ENCODE assay signal across 8 cellular contexts in genomic region chr1:154327466-154328317, GRCh38. TPM values are rescaled to one million over a fixed set of nuclear protein-coding genes. Genes with fewer than 3 reads are reported as not detected.
A peak's percentile ranks its signal among the peaks of the same experiment; 100 is the strongest.
DNase-seq lines count a peak whose midpoint lies in the region; ATAC-seq and TF ChIP-seq lines count a peak whose summit lies in the region.

No MANE protein-coding gene starts in this region.

- peak overlapping the region; percentile 28 for H3K4me3 ChIP-seq in cardiac muscle cell
- H3K4me3 ChIP-seq in SK-N-MC: peak overlapping the region; percentile 77

- no peaks in the 10 kb centered on the region for H3K27me3 ChIP-seq in cardiac muscle cell

- no peak for DNase-seq in cardiac muscle cell (ENCODE audit: low read depth in 1 of 2, low spot score in 1 of 2)
- no peak for DNase-seq in Right ventricle myocardium inferior (ENCODE audit: missing footprints)
- DNase-seq in SK-N-MC (ENCODE audit: low read depth, low spot score): no peak
- no peak for DNase-seq in epithelial cell of prostate (ENCODE audit: low read depth, low spot score)
- DNase-seq in pulmonary artery endothelial cell (ENCODE audit: low read depth, low spot score): peak; percentile 19
- DNase-seq in NK-92 treated with Interleukin-12 subunit alpha and Interleukin-12 subunit beta, amount 100 ng/mL, for 24 hours (lab: John Stamatoyannopoulos, UW): no peak
- DNase-seq in HuH-7.5 (ENCODE audit: low spot score): no peak

- intact Hi-C loops in Right ventricle myocardium inferior (cut with DNase I): loop anchor here (5.0 kb wide), 1 partner anchor 80 kb away; the partner anchor contains the start of gene IL6R

- H3K27ac ChIP-seq in cardiac muscle cell (peak overlapping the region; percentile 88), SK-N-MC (no peak overlapping the region), epithelial cell of prostate (peak overlapping the region; percentile 68)

- H3K9me3 ChIP-seq in cardiac muscle cell (ENCODE audit: low read depth): no peaks in the 10 kb centered on the region
- no peaks in the 10 kb centered on the region for H3K9me3 ChIP-seq in SK-N-MC (ENCODE audit: low read depth, low read length)

- ATAC-seq in Right ventricle myocardium inferior: no peak
- ATAC-seq in GM19467 (IDR thresholded peaks at IDR 0.05; ENCODE audit: unreplicated experiment): no peak

- peaks cover 27% of the 10 kb centered on the region for H3K4me1 ChIP-seq in cardiac muscle cell (ENCODE audit: low read depth)

- TF ChIP-seq CTCF in cardiac muscle cell (IDR thresholded peaks at IDR 0.05; ENCODE audit: low read depth, low read length): no peak

- H3K36me3 ChIP-seq in cardiac muscle cell (peaks cover 22% of the 10 kb centered on the region), SK-N-MC (ENCODE audit: insufficient read depth, low read length) (peaks cover 10% of the 10 kb centered on the region)

- no peak overlapping the region for H3K9ac ChIP-seq in SK-N-MC (ENCODE audit: insufficient read length)

RNA-seq across cellular contexts. Expression of gene ATP8B2, which starts 2.4 kb away (rescaled TPM):
- 102 and 116 TPM in 2 replicates for total RNA-seq in cardiac muscle cell
- 12.8 and 13.5 TPM in 2 replicates for polyA plus RNA-seq in cardiac muscle cell
- 12.8 TPM for total RNA-seq in Right ventricle myocardium inferior
- 77.0 and 112 TPM in 2 replicates for total RNA-seq in pulmonary artery endothelial cell

RNA-seq across cellular contexts. Expression of gene AQP10, which starts 6.8 kb away (rescaled TPM):
- total RNA-seq in cardiac muscle cell (4.8 and 11.2 TPM in 2 replicates), Right ventricle myocardium inferior (not detected), pulmonary artery endothelial cell (0.07 and 0.13 TPM in 2 replicates)
- 5.4 and 20.6 TPM in 2 replicates for polyA plus RNA-seq in cardiac muscle cell

RNA-seq across cellular contexts. Expression of gene HAX1, which starts 55.3 kb away (rescaled TPM):
- total RNA-seq in cardiac muscle cell: 92.1 and 101 TPM in 2 replicates
- 106 and 112 TPM in 2 replicates for polyA plus RNA-seq in cardiac muscle cell
- total RNA-seq in Right ventricle myocardium inferior: 184 TPM
- total RNA-seq in pulmonary artery endothelial cell: 118 and 122 TPM in 2 replicates
